8 cellular contexts compared by ENCODE assay signal in the genomic region with DNA sequence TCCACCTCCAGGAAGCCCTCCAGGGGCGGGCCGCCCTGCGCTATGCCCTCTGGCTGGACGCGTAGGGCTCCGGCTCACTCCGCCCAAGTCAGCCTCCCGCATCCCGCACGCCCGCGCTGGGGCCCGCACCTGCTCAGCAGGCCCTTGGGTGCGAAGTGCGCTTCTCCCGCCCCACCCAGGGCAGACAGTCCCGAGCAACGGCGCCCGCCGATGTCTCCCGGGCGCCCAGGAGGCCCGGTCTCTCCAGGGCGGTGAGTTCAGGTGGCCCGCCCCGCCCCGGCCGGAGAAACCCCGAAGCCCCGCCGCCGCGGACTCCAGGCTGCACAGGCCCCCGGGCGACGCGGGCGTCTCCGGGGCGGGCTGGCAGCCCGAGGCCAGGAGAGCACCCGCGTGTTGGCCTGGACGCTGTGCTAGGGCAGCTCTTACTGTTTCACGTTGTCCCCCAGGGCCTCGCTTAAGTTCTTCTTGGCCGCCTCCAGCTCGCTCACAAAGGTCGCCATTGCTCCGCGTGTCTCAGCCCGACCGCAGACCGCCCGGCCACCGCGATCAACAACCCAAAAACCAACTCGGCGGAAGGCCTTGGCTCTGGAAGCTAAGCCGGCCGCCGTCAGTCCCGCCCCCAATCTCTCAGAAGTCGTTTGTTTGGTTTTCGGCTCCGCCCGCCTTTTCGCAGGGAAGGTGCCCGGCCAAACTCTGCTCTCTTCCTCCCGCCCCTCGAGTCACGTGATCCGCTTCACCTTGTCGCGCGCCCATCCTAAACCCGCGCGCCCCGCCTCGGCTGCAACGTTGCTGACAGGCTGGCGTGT. TPM values are rescaled to one million over a fixed set of nuclear protein-coding genes. Genes with fewer than 3 reads are reported as not detected.
A peak's percentile ranks its signal among the peaks of the same experiment; 100 is the strongest.
DNase-seq lines count a peak whose midpoint lies in the region; ATAC-seq, FAIRE-seq and TF ChIP-seq lines count a peak whose summit lies in the region.

Gene TADA1 (minus strand): TSS at position 531 of the 806 bp plus-strand sequence. CDS start 31 bp downstream, at position 500.

- TF ChIP-seq CTCF in AG04450 (IDR thresholded peaks at IDR 0.05; ENCODE audit: low read depth, low read length), result no peak
- TF ChIP-seq CTCF in WI38 (IDR thresholded peaks at IDR 0.05; ENCODE audit: low read depth, low read length), result no peak
- no peak for TF ChIP-seq CTCF in cardiac fibroblast (IDR thresholded peaks at IDR 0.05; ENCODE audit: low read depth, low read length)

- DNase-seq in AG04450 (ENCODE audit: low read depth, low spot score), result peak; percentile 90
- peak; percentile 99 for DNase-seq in NCI-H2227 treated with DMSO at 0.1 percent for 48 hours (lab: John Stamatoyannopoulos, UW)
- peak; percentile 99 for DNase-seq in cardiac fibroblast (ENCODE audit: low read depth in 2 of 2)
- peak; percentile 93 for DNase-seq in iPS-NIHi11 (ENCODE audit: low spot score)
- peak; percentile 99 for DNase-seq in small intestine

- H3K4me3 ChIP-seq in AG04450 (ENCODE audit: low read depth, low read length) (peak within 1 kb of the TSS; percentile 80), WI38 (ENCODE audit: low read depth, low read length) (peak within 1 kb of the TSS; percentile 82), cardiac fibroblast (replicated peaks in 1 of 2; ENCODE audit: low read depth in 2 of 2, low read length in 2 of 2) (peak within 1 kb of the TSS; percentile 71 to 78), small intestine (ENCODE audit: low read depth in 1 of 2, low read length in 2 of 2) (peak within 1 kb of the TSS; percentile 76 to 93)

- 0 to 1% (median 1%) methylated on average over 59 to 84 of the region's 84 CpGs for WGBS in small intestine, 3 donors

- no peaks in the 10 kb centered on the region for H3K36me3 ChIP-seq in small intestine (ENCODE audit: control insufficient read depth in 2 of 2, insufficient read depth in 2 of 2, low read length in 2 of 2)

- POLR2A ChIA-PET in AG04450 (lab: Yijun Ruan, JAX), result interaction anchor here (0.6 to 1.3 kb wide), 4 partner anchors 11 to 37 kb away, joined by 3 to 6 read pairs (median 4); partner anchors contain the start of gene POGK

- H3K27me3 ChIP-seq in AG04450 (ENCODE audit: control insufficient read depth, insufficient read depth, low read length) (no peaks in the 10 kb centered on the region), small intestine (ENCODE audit: control insufficient read depth in 2 of 2, insufficient read depth in 2 of 2, low read length in 2 of 2) (no peaks in the 10 kb centered on the region)

- no peaks in the 10 kb centered on the region; the same call in 1 of the 2 replicates for H3K9me3 ChIP-seq in AG04450 (ENCODE audit: control insufficient read depth, insufficient read depth, low read length)
- no peaks in the 10 kb centered on the region for H3K9me3 ChIP-seq in small intestine (ENCODE audit: control insufficient read depth, low read depth)

- H3K27ac ChIP-seq in AG04450 (ENCODE audit: low read depth, low read length), result peak within 1 kb of the TSS; percentile 78
- peak within 1 kb of the TSS; percentile 83 to 97 for H3K27ac ChIP-seq in small intestine (ENCODE audit: low read depth in 1 of 2, low read length in 1 of 2)

- CTCF ChIA-PET in AG04450 (lab: Charles Lee), result interaction anchor here (0.6 to 1.7 kb wide), 8 partner anchors 8 to 344 kb away, joined by 3 to 4 read pairs (median 3); partner anchors contain the start of gene POU2F1

- ATAC-seq in GM18907 (IDR thresholded peaks at IDR 0.05; ENCODE audit: unreplicated experiment), result peak; percentile 91
- ATAC-seq in HG03159 (IDR thresholded peaks at IDR 0.05; ENCODE audit: unreplicated experiment), result peak; percentile 88

- peaks cover 2 to 3% of the 10 kb centered on the region in 2 donors for H3K4me1 ChIP-seq in small intestine (ENCODE audit: control insufficient read depth in 2 of 2, insufficient read depth in 1 of 2, low read depth in 1 of 2, low read length in 1 of 2)

- peak; percentile 26 for FAIRE-seq in small intestine (lab: Jason Lieb, UNC)

RNA-seq across cellular contexts. Expression of gene TADA1, which starts in this region (rescaled TPM):
- 10.7 and 13.3 TPM in 2 replicates for polyA plus RNA-seq in AG04450 (2011; rRNA removed)
- 11.3 and 13.2 TPM in 2 replicates for polyA minus RNA-seq in AG04450 (2011; rRNA and poly(A)+ RNA removed)
- polyA plus RNA-seq in small intestine, result 10 to 100 TPM in 1 of 3 donors, 1 to 10 TPM in 2; 9.0 to 12.5 (median 10.0) TPM

Comparison
In these comparisons a context has a peak if more than half of its experiments do, and no peak if none do; other contexts are left out.
1. Peak in every context shown above with its lines: DNase-seq, ATAC-seq, H3K4me3 ChIP-seq and H3K27ac ChIP-seq.